In the genomic region with DNA sequence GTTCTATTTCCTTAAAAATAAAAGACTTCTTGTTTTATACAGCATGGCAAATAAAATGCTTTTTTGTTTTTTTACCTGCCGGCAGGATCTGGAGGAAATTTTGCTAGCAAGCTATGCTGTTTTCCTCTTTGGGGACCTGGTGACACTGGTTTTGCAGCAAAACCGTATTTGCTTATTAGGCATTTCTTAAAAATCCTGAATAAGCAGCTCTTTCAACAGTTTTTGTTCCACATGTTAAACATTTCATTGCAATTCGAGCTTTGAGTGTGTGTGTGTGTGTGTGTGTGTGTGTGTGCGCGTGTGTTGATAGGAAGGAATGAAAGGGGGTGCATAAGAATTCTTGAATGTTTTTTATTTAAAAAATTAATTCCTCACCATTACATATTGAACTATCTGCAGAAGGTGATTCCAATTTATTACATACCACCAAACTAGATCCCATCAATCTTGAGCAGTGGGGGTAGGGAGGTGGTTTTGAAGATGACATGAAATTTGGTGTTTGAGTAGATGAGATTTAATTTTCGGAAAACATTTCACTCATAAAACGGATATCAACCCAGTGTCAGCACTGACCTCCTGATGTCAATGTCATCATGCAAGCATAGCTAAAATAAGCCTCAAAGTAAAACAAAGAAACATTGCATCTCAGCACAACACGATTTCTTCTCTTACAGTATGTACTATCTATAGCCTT, we compare ENCODE assay signal across 1 cellular context.
A peak's percentile ranks its signal among the peaks of the same experiment; 100 is the strongest.
TF ChIP-seq lines count a peak whose summit lies in the region.

No MANE protein-coding gene starts in this region.

TF ChIP-seq in GM12878, 131 proteins besides CTCF, POLR2A, EP300 and RAD21:
- TF ChIP-seq CREB1 (IDR thresholded peaks at IDR 0.05; ENCODE audit: low read depth) (0 out of 2 replicates have a peak, but pooled peaks have one; percentile 6), NFIC (IDR thresholded peaks at IDR 0.05; ENCODE audit: low read depth, low read length) (peak; percentile 9), CEBPB (IDR thresholded peaks at IDR 0.05; ENCODE audit: borderline replicate concordance in 1 of 2, low read depth in 2 of 2, low read length in 2 of 2) (no peak; a peak in 1 of 4 replicates), CBX5 (IDR thresholded peaks at IDR 0.05; ENCODE audit: low read depth) (no peak), NBN (IDR thresholded peaks at IDR 0.05) (no peak), POU2F2 (IDR thresholded peaks at IDR 0.05; ENCODE audit: borderline replicate concordance, low read depth, low read length) (no peak), SMAD5 (IDR thresholded peaks at IDR 0.05; ENCODE audit: low read depth) (no peak), FOXM1 (IDR thresholded peaks at IDR 0.05; ENCODE audit: low read depth, low read length) (0 out of 2 replicates have a peak, but pooled peaks have one; percentile 49), BRCA1 (IDR thresholded peaks at IDR 0.05; ENCODE audit: low read depth, low read length) (no peak), LARP7 (IDR thresholded peaks at IDR 0.05) (no peak), TCF12 (IDR thresholded peaks at IDR 0.05; ENCODE audit: low read depth, low read length) (no peak), NR2C2 (IDR thresholded peaks at IDR 0.05; ENCODE audit: borderline replicate concordance, control insufficient read depth, insufficient read length, low read depth) (no peak), IKZF1 (conservative IDR thresholded peaks at IDR 0.05) (no peak)
- TF ChIP-seq, protein P1, sequence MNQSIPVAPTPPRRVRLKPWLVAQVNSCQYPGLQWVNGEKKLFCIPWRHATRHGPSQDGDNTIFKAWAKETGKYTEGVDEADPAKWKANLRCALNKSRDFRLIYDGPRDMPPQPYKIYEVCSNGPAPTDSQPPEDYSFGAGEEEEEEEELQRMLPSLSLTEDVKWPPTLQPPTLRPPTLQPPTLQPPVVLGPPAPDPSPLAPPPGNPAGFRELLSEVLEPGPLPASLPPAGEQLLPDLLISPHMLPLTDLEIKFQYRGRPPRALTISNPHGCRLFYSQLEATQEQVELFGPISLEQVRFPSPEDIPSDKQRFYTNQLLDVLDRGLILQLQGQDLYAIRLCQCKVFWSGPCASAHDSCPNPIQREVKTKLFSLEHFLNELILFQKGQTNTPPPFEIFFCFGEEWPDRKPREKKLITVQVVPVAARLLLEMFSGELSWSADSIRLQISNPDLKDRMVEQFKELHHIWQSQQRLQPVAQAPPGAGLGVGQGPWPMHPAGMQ (IDR thresholded peaks at IDR 0.05; ENCODE audit: borderline replicate concordance), result no peak
